31 cellular contexts compared by ENCODE assay signal in the genomic region with DNA sequence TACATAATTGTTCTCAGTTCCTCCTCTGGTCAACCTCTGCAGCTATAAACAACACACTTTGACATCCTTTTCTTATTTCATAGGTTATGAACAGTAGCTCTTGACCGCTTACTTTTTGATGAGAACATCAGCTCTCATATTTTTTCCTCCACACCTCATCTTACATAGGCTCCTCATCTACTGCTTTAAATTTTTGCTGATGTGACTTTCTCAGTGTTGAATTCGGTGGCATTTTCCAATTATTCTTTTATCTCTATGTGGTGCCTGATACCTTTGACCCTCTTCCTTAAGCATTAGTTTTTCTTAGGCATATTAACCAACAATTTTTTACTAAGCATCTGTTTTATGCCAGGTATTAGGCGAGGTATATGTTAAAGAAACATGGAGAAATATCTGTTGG. TPM values are rescaled to one million over a fixed set of nuclear protein-coding genes. Genes with fewer than 3 reads are reported as not detected.
"Had no signal": no experiment of that assay in that cellular context is flagged by ENCODE, and none has a peak within 500 bp of the region (broad histone marks: within the 10 kb centered on the region; RNA-seq: fewer than 3 reads in every experiment).

No MANE protein-coding gene starts in this region.

- H3K9me3 ChIP-seq: stomach, suprapubic skin, testis, thoracic aorta, thyroid gland, tibial artery, tibial nerve, transverse colon, upper lobe of left lung, upper lobe of right lung, uterus, vagina had no signal

- H3K27me3 ChIP-seq: suprapubic skin, testis, thyroid gland, tibial artery, tibial nerve, transverse colon, upper lobe of left lung, upper lobe of right lung, uterus, vagina had no signal

- ATAC-seq: stimulated activated effector memory CD8-positive, alpha-beta T cell treated with anti-CD3 and anti-CD28 coated beads, Interleukin-12 subunit alpha, Interleukin-12 subunit beta, amount 100 ng/mL, for 72 hours; stimulated activated memory B cell treated with anti-CD40 and anti-IgM and Interleukin-4, amounts not matched to agents 10 μg/mL and 1 μg/mL and 100 μg/mL, for 72 hours; stimulated activated naive B cell treated with anti-CD40 and anti-IgM and Interleukin-4, amounts not matched to agents 10 μg/mL and 1 μg/mL and 100 μg/mL, for 72 hours; stimulated activated naive CD8-positive, alpha-beta T cell treated with anti-CD3 and anti-CD28 coated beads, Interleukin-15, amount 100 ng/mL, for 72 hours; stimulated activated naive CD8-positive, alpha-beta T cell treated with anti-CD3 and anti-CD28 coated beads, Interleukin-15, Interleukin-2, amounts not matched to agents 100 U/mL and 50 U/mL, for 24 hours had no signal

- FAIRE-seq: urothelium cell line had no signal

- DNase-seq: stimulated activated CD4-positive, alpha-beta T cell treated with anti-CD3 and anti-CD28 coated beads, Interleukin-2, amount 100 ng/mL, for 48 hours; stimulated activated CD4-positive, alpha-beta T cell treated with anti-CD3 and anti-CD28 coated beads, Interleukin-4, amount 100 ng/mL, for 1 hour; stimulated activated CD4-positive, alpha-beta T cell treated with anti-CD3 and anti-CD28 coated beads, Interleukin-4, amount 100 ng/mL, for 24 hours; stimulated activated CD4-positive, alpha-beta T cell treated with anti-CD3 and anti-CD28 coated beads, Interleukin-4, amount 100 ng/mL, for 4 hours; stimulated activated CD8-positive, alpha-beta memory T cell treated with anti-CD3 and anti-CD28 coated beads, Interleukin-4, amount 100 ng/mL, for 48 hours; stimulated activated naive B cell treated with anti-CD40 and anti-IgM and Interleukin-4, amounts not matched to agents 10 μg/mL and 1 μg/mL and 100 μg/mL, for 72 hours; stimulated activated naive CD4-positive, alpha-beta T cell; stimulated activated naive CD4-positive, alpha-beta T cell treated with Interleukin-2 at 50 U/mL for 16 hours; stimulated activated naive CD8-positive, alpha-beta T cell treated with anti-CD3 and anti-CD28 coated beads, Interleukin-15, amount 100 ng/mL, for 72 hours; stimulated activated naive CD8-positive, alpha-beta T cell treated with anti-CD3 and anti-CD28 coated beads, Interleukin-15, Interleukin-2, amounts not matched to agents 100 U/mL and 50 U/mL, for 24 hours; stomach; substantia nigra; testis; thyroid gland; tibial artery; transverse colon; upper lobe of left lung; upper lobe of right lung; uterus had no signal

- H3K27ac ChIP-seq: stomach, suprapubic skin, testis, thoracic aorta, thyroid gland, tibial artery, tibial nerve, transverse colon, upper lobe of left lung, upper lobe of right lung, uterus, vagina had no signal

- H3K4me3 ChIP-seq: stomach, suprapubic skin, testis, thoracic aorta, thyroid gland, tibial artery, tibial nerve, transverse colon, upper lobe of left lung, upper lobe of right lung, uterus, vagina had no signal

- H3K4me1 ChIP-seq: stomach, suprapubic skin, testis, thyroid gland, tibial artery, tibial nerve, transverse colon, upper lobe of left lung, upper lobe of right lung, uterus, vagina had no signal

- H3K36me3 ChIP-seq: stomach, suprapubic skin, thoracic aorta, thyroid gland, tibial artery, tibial nerve, transverse colon, upper lobe of left lung, upper lobe of right lung, uterus, vagina had no signal

RNA-seq across cellular contexts. Expression of a gene that starts 21.6 kb away (rescaled TPM):
- total RNA-seq: stomach, subcutaneous adipose tissue, suprapubic skin, temporal lobe, thoracic aorta, thyroid gland, tibial nerve, transverse colon, upper lobe of left lung, upper lobe of right lung, ureter, urinary bladder, uterus, vagina had no signal
- polyA plus RNA-seq: stomach, thymus, urinary bladder had no signal
